In the genomic region with DNA sequence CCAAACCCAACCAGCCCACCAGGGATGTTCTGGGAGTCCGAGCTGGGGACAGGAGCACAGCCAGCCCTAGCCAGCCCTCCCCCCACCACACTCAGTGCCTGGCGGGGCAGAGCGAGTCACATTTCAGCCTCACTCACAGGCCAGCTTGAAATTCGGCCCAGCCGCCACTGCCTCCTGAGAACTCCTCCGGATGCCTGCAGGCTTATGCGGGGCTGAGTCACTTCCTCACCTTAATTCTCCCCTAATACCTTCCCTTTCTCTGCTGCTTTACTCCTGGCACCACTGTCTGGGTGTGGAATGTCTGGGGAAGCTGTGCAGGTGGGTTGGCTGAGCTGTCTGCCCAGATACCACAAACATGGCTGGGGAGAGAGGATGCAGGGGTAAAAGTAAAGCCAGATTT, we compare ENCODE assay signal across 11 cellular contexts. TPM values are rescaled to one million over a fixed set of nuclear protein-coding genes. Genes with fewer than 3 reads are reported as not detected.
A peak's percentile ranks its signal among the peaks of the same experiment; 100 is the strongest.
DNase-seq lines count a peak whose midpoint lies in the region; ATAC-seq, FAIRE-seq and TF ChIP-seq lines count a peak whose summit lies in the region.
"Had no signal": no experiment of that assay in that cellular context is flagged by ENCODE, and none has a peak within 500 bp of the region (broad histone marks: within the 10 kb centered on the region; RNA-seq: fewer than 3 reads in every experiment).

No MANE protein-coding gene starts in this region.

- H3K36me3 Mint-ChIP-seq in activated CD8-positive, alpha-beta T cell treated with anti-CD3 and anti-CD28 coated beads for 36 hours (ENCODE audit: low read depth), result peaks cover 5% of the 10 kb centered on the region

- peaks cover 5% of the 10 kb centered on the region for H3K4me1 ChIP-seq in cardiac muscle cell (ENCODE audit: low read depth)
- H3K4me1 ChIP-seq: adrenal gland had no signal

- H3K4me3 Mint-ChIP-seq in activated CD8-positive, alpha-beta T cell treated with anti-CD3 and anti-CD28 coated beads for 36 hours, result no peak overlapping the region

- H3K27ac Mint-ChIP-seq in activated CD8-positive, alpha-beta T cell treated with anti-CD3 and anti-CD28 coated beads for 36 hours, result no peak overlapping the region

- DNase-seq in cardiac muscle cell (ENCODE audit: low read depth in 1 of 2, low spot score in 1 of 2), result peak; percentile 29 to 64
- no peak for DNase-seq in left ventricle myocardium superior
- DNase-seq in WERI-Rb-1, result peak; percentile 69
- DNase-seq in iPS DF 19.7 (ENCODE audit: low read depth, low spot score), result peak; percentile 79
- peak; percentile 93 for DNase-seq in urothelium cell line (ENCODE audit: low spot score)
- no peak for DNase-seq in activated CD8-positive, alpha-beta T cell treated with anti-CD3 and anti-CD28 coated beads for 36 hours
- no peak for DNase-seq in stimulated activated CD4-positive, alpha-beta T cell treated with anti-CD3 and anti-CD28 coated beads, Interleukin-4, amount 100 ng/mL, for 1 hour
- no peak for DNase-seq in dorsolateral prefrontal cortex
- DNase-seq: NCI-H187 treated with DMSO at 0.1 percent for 48 hours; stimulated activated CD4-positive, alpha-beta T cell treated with anti-CD3 and anti-CD28 coated beads, Interleukin-2, amount 100 ng/mL, for 24 hours had no signal

- peaks cover 14% of the 10 kb centered on the region for H3K9me3 Mint-ChIP-seq in activated CD8-positive, alpha-beta T cell treated with anti-CD3 and anti-CD28 coated beads for 36 hours

- H3K9me3 ChIP-seq in cardiac muscle cell (ENCODE audit: low read depth) (no peaks in the 10 kb centered on the region), WERI-Rb-1 (ENCODE audit: severe bottlenecking) (peaks cover 12% of the 10 kb centered on the region)

- H3K4me3 ChIP-seq in cardiac muscle cell (no peak overlapping the region), WERI-Rb-1 (ENCODE audit: low read depth, low read length) (no peak overlapping the region), dorsolateral prefrontal cortex (no peak overlapping the region)
- H3K4me3 ChIP-seq: adrenal gland had no signal

- H3K4me1 Mint-ChIP-seq in activated CD8-positive, alpha-beta T cell treated with anti-CD3 and anti-CD28 coated beads for 36 hours (ENCODE audit: low read depth), result no peaks in the 10 kb centered on the region

- CTCF ChIA-PET in activated CD8-positive, alpha-beta T cell treated with anti-CD3 and anti-CD28 coated beads for 36 hours (lab: Charles Lee), result no interaction called here

- FAIRE-seq in urothelium cell line (lab: Jason Lieb, UNC), result peak; percentile 82

- no peak for ATAC-seq in left ventricle myocardium superior
- no peak for ATAC-seq in activated CD8-positive, alpha-beta T cell treated with anti-CD3 and anti-CD28 coated beads for 36 hours

- H3K27ac ChIP-seq in cardiac muscle cell (peak overlapping the region; percentile 19), WERI-Rb-1 (peak overlapping the region; percentile 29), dorsolateral prefrontal cortex (no peak overlapping the region)
- H3K27ac ChIP-seq: adrenal gland had no signal

- H3K36me3 ChIP-seq in cardiac muscle cell, result no peaks in the 10 kb centered on the region
- H3K36me3 ChIP-seq in WERI-Rb-1, result no peaks in the 10 kb centered on the region
- H3K36me3 ChIP-seq: adrenal gland had no signal

- intact Hi-C loops in left ventricle myocardium superior (cut with micrococcal nuclease), result no loop called here
- intact Hi-C loops in activated CD8-positive, alpha-beta T cell treated with anti-CD3 and anti-CD28 coated beads for 36 hours (cut with micrococcal nuclease), result no loop called here
- intact Hi-C loops in dorsolateral prefrontal cortex (cut with DNase I), result no loop called here

- peaks cover 11% of the 10 kb centered on the region for H3K27me3 Mint-ChIP-seq in activated CD8-positive, alpha-beta T cell treated with anti-CD3 and anti-CD28 coated beads for 36 hours

- POLR2A ChIA-PET in activated CD8-positive, alpha-beta T cell treated with anti-CD3 and anti-CD28 coated beads for 36 hours (lab: Charles Lee), result no interaction called here

- no peaks in the 10 kb centered on the region for H3K27me3 ChIP-seq in cardiac muscle cell
- H3K27me3 ChIP-seq in WERI-Rb-1 (ENCODE audit: insufficient read depth, low read depth, severe bottlenecking), result no peaks in the 10 kb centered on the region
- no peaks in the 10 kb centered on the region for H3K27me3 ChIP-seq in dorsolateral prefrontal cortex
- H3K27me3 ChIP-seq: adrenal gland had no signal

- no peak for TF ChIP-seq CTCF in cardiac muscle cell (IDR thresholded peaks at IDR 0.05; ENCODE audit: low read depth, low read length)
- no peak for TF ChIP-seq CTCF in WERI-Rb-1 (IDR thresholded peaks at IDR 0.05; ENCODE audit: low read depth, low read length)
- TF ChIP-seq CTCF in activated CD8-positive, alpha-beta T cell treated with anti-CD3 and anti-CD28 coated beads for 36 hours (IDR thresholded peaks at IDR 0.05), result no peak
- no peak for TF ChIP-seq CTCF in dorsolateral prefrontal cortex (IDR thresholded peaks at IDR 0.05 in 54 of 56, conservative IDR thresholded peaks at IDR 0.05 in 2 of 56; ENCODE audit: low read depth in 1 of 56, partially characterized antibody in 56 of 56)

RNA-seq across cellular contexts. Expression of gene DLG5, which starts 22.6 kb away (rescaled TPM):
- total RNA-seq in cardiac muscle cell (45.7 and 64.4 TPM in 2 replicates), left ventricle myocardium superior (9.5 TPM), dorsolateral prefrontal cortex (10 to 100 TPM; 24.0 to 52.8 (median 34.1) TPM)
- 20.3 and 24.7 TPM in 2 replicates for polyA plus RNA-seq in cardiac muscle cell
- 1 to 10 TPM; 2.7 to 4.8 TPM for total RNA-seq in activated CD8-positive, alpha-beta T cell treated with anti-CD3 and anti-CD28 coated beads for 36 hours

Comparison
In these comparisons a context has a peak if more than half of its experiments do, and no peak if none do; other contexts are left out.
1. DNase-seq: peak in cardiac muscle cell (2 of 2), WERI-Rb-1 (single experiment), iPS DF 19.7 (single experiment) and urothelium cell line (single experiment); none in left ventricle myocardium superior (single experiment), activated CD8-positive, alpha-beta T cell treated with anti-CD3 and anti-CD28 coated beads for 36 hours (single experiment), stimulated activated CD4-positive, alpha-beta T cell treated with anti-CD3 and anti-CD28 coated beads, Interleukin-4, amount 100 ng/mL, for 1 hour (single experiment) and dorsolateral prefrontal cortex (0 of 10).
2. H3K27ac ChIP-seq: peak in cardiac muscle cell (single experiment) and WERI-Rb-1 (single experiment); none in dorsolateral prefrontal cortex (0 of 59).